Comparison of ENCODE assay signal across 8 cellular contexts in genomic region chr1:93844262-93845045, GRCh38. TPM values are rescaled to one million over a fixed set of nuclear protein-coding genes. Genes with fewer than 3 reads are reported as not detected.
DNase-seq lines count a peak whose midpoint lies in the region; ATAC-seq and TF ChIP-seq lines count a peak whose summit lies in the region.

No MANE protein-coding gene starts in this region.

- H3K9me3 ChIP-seq in OCI-LY3 (ENCODE audit: insufficient read depth, low read length): no peaks in the 10 kb centered on the region
- no peaks in the 10 kb centered on the region for H3K9me3 ChIP-seq in sigmoid colon

- peak; percentile 65 for DNase-seq in activated effector memory CD4-positive, alpha-beta T cell treated with anti-CD3 and anti-CD28 coated beads, Interleukin-2, amount 50 U/mL, for 16 hours
- DNase-seq in activated effector memory CD4-positive, alpha-beta T cell treated with Interleukin-2 at 50 U/mL for 16 hours: no peak
- DNase-seq in KG1 (lab: John Stamatoyannopoulos, UW) (peak; percentile 28), glutamatergic neuron (no peak), sigmoid colon (peak; percentile 69)

- no peak for TF ChIP-seq EP300 in sigmoid colon (IDR thresholded peaks at IDR 0.05)

- TF ChIP-seq CTCF in OCI-LY3 (IDR thresholded peaks at IDR 0.05; ENCODE audit: low read depth, low read length) (peak; percentile 70), glutamatergic neuron (IDR thresholded peaks at IDR 0.05; ENCODE audit: partially characterized antibody, unreplicated experiment) (peak; percentile 38), sigmoid colon (IDR thresholded peaks at IDR 0.05) (peak; percentile 18 to 71 (median 62))

- H3K79me2 ChIP-seq in OCI-LY3 (ENCODE audit: low read length): no peaks in the 10 kb centered on the region

- H3K36me3 Mint-ChIP-seq in activated naive CD8-positive, alpha-beta T cell: no peaks in the 10 kb centered on the region
- H3K36me3 Mint-ChIP-seq in glutamatergic neuron (ENCODE audit: unreplicated experiment): no peaks in the 10 kb centered on the region

- H3K4me3 ChIP-seq in OCI-LY3 (ENCODE audit: low read length): no peak overlapping the region
- no peak overlapping the region for H3K4me3 ChIP-seq in sigmoid colon

- H3K27ac ChIP-seq in OCI-LY3 (ENCODE audit: low read length) (no peak overlapping the region), sigmoid colon (peak overlapping the region; percentile 94 to 99 (median 97))

- intact Hi-C loops in sigmoid colon (cut with DNase I): loop anchor here (1.0 to 10.0 kb wide), 6 partner anchors 164 to 573 kb away; partner anchors contain the start of genes ABCD3, ARHGAP29, BCAR3 and DR1

- H3K4me1 Mint-ChIP-seq in activated naive CD8-positive, alpha-beta T cell (ENCODE audit: low read depth): peaks cover 21% of the 10 kb centered on the region
- H3K4me1 Mint-ChIP-seq in glutamatergic neuron (ENCODE audit: low read depth, unreplicated experiment): peaks cover 7% of the 10 kb centered on the region

- H3K4me1 ChIP-seq in OCI-LY3 (ENCODE audit: low read length): peaks cover 20% of the 10 kb centered on the region
- peaks cover 0 to 32% (median 30%) of the 10 kb centered on the region in 4 donors for H3K4me1 ChIP-seq in sigmoid colon

- no peaks in the 10 kb centered on the region for H3K9me3 Mint-ChIP-seq in activated naive CD8-positive, alpha-beta T cell (ENCODE audit: low read depth)
- H3K9me3 Mint-ChIP-seq in glutamatergic neuron (ENCODE audit: unreplicated experiment): peaks cover 25% of the 10 kb centered on the region

- no peak overlapping the region for H2AFZ ChIP-seq in OCI-LY3 (ENCODE audit: low read depth, low read length)

- H3K27ac Mint-ChIP-seq in activated naive CD8-positive, alpha-beta T cell: peak overlapping the region; percentile 70
- no peak overlapping the region for H3K27ac Mint-ChIP-seq in glutamatergic neuron (ENCODE audit: unreplicated experiment)

- 26 to 55% methylated on average over 8 of the region's 8 CpGs for WGBS in sigmoid colon, 2 donors

- H3K4me3 Mint-ChIP-seq in activated naive CD8-positive, alpha-beta T cell: peak overlapping the region; percentile 42
- no peak overlapping the region for H3K4me3 Mint-ChIP-seq in glutamatergic neuron (ENCODE audit: unreplicated experiment)

- H3K4me2 ChIP-seq in OCI-LY3 (ENCODE audit: low read length): peak overlapping the region; percentile 41

- no peak for ATAC-seq in GM21528 (IDR thresholded peaks at IDR 0.05; ENCODE audit: low FRiP score, unreplicated experiment)

- H4K20me1 ChIP-seq in OCI-LY3 (ENCODE audit: insufficient read depth, low read length): no peaks in the 10 kb centered on the region

- H3K36me3 ChIP-seq in OCI-LY3 (replicated peaks; ENCODE audit: low read depth, low read length): no peaks in the 10 kb centered on the region
- H3K36me3 ChIP-seq in sigmoid colon: no peaks in the 10 kb centered on the region

- TF ChIP-seq POLR2A in sigmoid colon (IDR thresholded peaks at IDR 0.05): no peak

- H3K27me3 Mint-ChIP-seq in activated naive CD8-positive, alpha-beta T cell: no peaks in the 10 kb centered on the region
- peaks cover 13% of the 10 kb centered on the region for H3K27me3 Mint-ChIP-seq in glutamatergic neuron (ENCODE audit: unreplicated experiment)

- H3K9ac ChIP-seq in OCI-LY3 (ENCODE audit: low read length): no peak overlapping the region

- H3K27me3 ChIP-seq in OCI-LY3 (ENCODE audit: low read depth, low read length) (no peaks in the 10 kb centered on the region), sigmoid colon (no peaks in the 10 kb centered on the region)

RNA-seq across cellular contexts. Expression of gene DNTTIP2, which starts 34.6 kb away (rescaled TPM):
- total RNA-seq in glutamatergic neuron (ENCODE audit: unreplicated experiment) (54.0 TPM), sigmoid colon (10 to 100 TPM; 24.6 to 48.9 (median 35.3) TPM)
- 10 to 100 TPM; 22.2 to 29.5 (median 23.4) TPM for polyA plus RNA-seq in sigmoid colon

Comparison
In these comparisons a context has a peak if more than half of its experiments do, and no peak if none do; other contexts are left out.
1. DNase-seq: peak in activated effector memory CD4-positive, alpha-beta T cell treated with anti-CD3 and anti-CD28 coated beads, Interleukin-2, amount 50 U/mL, for 16 hours (single experiment), KG1 (single experiment) and sigmoid colon (single experiment); none in activated effector memory CD4-positive, alpha-beta T cell treated with Interleukin-2 at 50 U/mL for 16 hours (single experiment) and glutamatergic neuron (single experiment).
2. Peak in every context shown above with its lines, with median percentiles within 50 percentile points of each other: CTCF ChIP-seq.